In genomic region chr10:46106410-46107255, GRCh38 we compare ENCODE assay signal across 9 cellular contexts.
A peak's percentile ranks its signal among the peaks of the same experiment; 100 is the strongest.
DNase-seq lines count a peak whose midpoint lies in the region; ATAC-seq and TF ChIP-seq lines count a peak whose summit lies in the region.
"Had no signal": no experiment of that assay in that cellular context is flagged by ENCODE, and none has a peak within 500 bp of the region (broad histone marks: within the 10 kb centered on the region; RNA-seq: fewer than 3 reads in every experiment).

No MANE protein-coding gene starts in this region.

- DNase-seq in ELR (ENCODE audit: low read depth) (peak; percentile 65), T-helper 2 cell (peak in 3 of 5 experiments; percentile 29 to 55 (median 50)), iris pigment epithelial cell (ENCODE audit: low read depth) (peak; percentile 50), NCI-H1436 (lab: John Stamatoyannopoulos, UW) (no peak)
- DNase-seq in central memory CD8-positive, alpha-beta T cell (ENCODE audit: low spot score in 2 of 2): no peak

- no peak for TF ChIP-seq RAD21 in Ishikawa (IDR thresholded peaks at IDR 0.05; ENCODE audit: low read depth)

- ATAC-seq in GM21737 (IDR thresholded peaks at IDR 0.05; ENCODE audit: unreplicated experiment): peak; percentile 90
- peak; percentile 89 for ATAC-seq in central memory CD8-positive, alpha-beta T cell (replicated peaks; ENCODE audit: extremely low read depth, poor library complexity, severe bottlenecking)

- peak overlapping the region; percentile 81 for H3K4me3 Mint-ChIP-seq in central memory CD8-positive, alpha-beta T cell

- H3K36me3 Mint-ChIP-seq in central memory CD8-positive, alpha-beta T cell (ENCODE audit: insufficient read depth): peaks cover 2% of the 10 kb centered on the region

- peak overlapping the region; percentile 10 for H3K27ac Mint-ChIP-seq in central memory CD8-positive, alpha-beta T cell (ENCODE audit: low read depth)

- H3K27me3 Mint-ChIP-seq in central memory CD8-positive, alpha-beta T cell: peaks cover 12% of the 10 kb centered on the region

- H3K9me3 Mint-ChIP-seq in central memory CD8-positive, alpha-beta T cell: no peaks in the 10 kb centered on the region

- peaks cover 14% of the 10 kb centered on the region for H3K4me1 Mint-ChIP-seq in central memory CD8-positive, alpha-beta T cell

- H3K4me3 ChIP-seq in skin epidermis: peak overlapping the region; percentile 18 to 53 (median 41)

- no peak for TF ChIP-seq EP300 in Ishikawa (IDR thresholded peaks at IDR 0.05; ENCODE audit: borderline replicate concordance)

- peak overlapping the region in 8 of 21 experiments; percentile 35 to 77 (median 58) for H3K27ac ChIP-seq in skin epidermis
- H3K27ac ChIP-seq: epithelial cell of prostate had no signal

TF ChIP-seq in Ishikawa, 13 proteins besides CTCF, POLR2A, EP300 and RAD21:
- TF ChIP-seq TCF12 (IDR thresholded peaks at IDR 0.05; ENCODE audit: low read depth) (no peak), EGR1 (IDR thresholded peaks at IDR 0.05) (no peak), REST (IDR thresholded peaks at IDR 0.05; ENCODE audit: low read depth) (no peak), CEBPB (IDR thresholded peaks at IDR 0.05) (no peak), MAX (IDR thresholded peaks at IDR 0.05) (peak; percentile 43; the same call in 1 of the 2 replicates), FOXM1 (IDR thresholded peaks at IDR 0.05; ENCODE audit: borderline replicate concordance, low read depth) (no peak), NFIC (IDR thresholded peaks at IDR 0.05) (no peak)
TF ChIP-seq in Ishikawa: peak in this region for 1.

Comparison
In these comparisons a context has a peak if more than half of its experiments do, and no peak if none do; other contexts are left out.
1. DNase-seq: peak in ELR (single experiment), T-helper 2 cell (3 of 5) and iris pigment epithelial cell (single experiment); none in central memory CD8-positive, alpha-beta T cell (0 of 2) and NCI-H1436 (single experiment).